ENCODE assay signal across 11 cellular contexts in genomic region chr10:74047871-74048270, GRCh38. TPM values are rescaled to one million over a fixed set of nuclear protein-coding genes. Genes with fewer than 3 reads are reported as not detected.
DNase-seq lines count a peak whose midpoint lies in the region; ATAC-seq and TF ChIP-seq lines count a peak whose summit lies in the region.
"Had no signal": no experiment of that assay in that cellular context is flagged by ENCODE, and none has a peak within 500 bp of the region (broad histone marks: within the 10 kb centered on the region; RNA-seq: fewer than 3 reads in every experiment).

No MANE protein-coding gene starts in this region.

- intact Hi-C loops in MCF 10A (cut with micrococcal nuclease) (no loop called here), mammary epithelial cell (cut with micrococcal nuclease) (no loop called here), heart right ventricle (cut with DNase I) (loop anchor here in 1 of 10 donors (5.0 kb wide), 1 partner anchor 46 kb away; no protein-coding TSS in a partner anchor), vagina (cut with DNase I) (no loop called here)

- H2AFZ ChIP-seq in mammary epithelial cell (ENCODE audit: low read depth, low read length) = no peak overlapping the region

- ATAC-seq in heart right ventricle (peak in 3 of 8 donors; percentile 13 to 24 (median 15)), GM21717 (IDR thresholded peaks at IDR 0.05; ENCODE audit: unreplicated experiment) (no peak), HG03442 (IDR thresholded peaks at IDR 0.05; ENCODE audit: unreplicated experiment) (no peak)
- ATAC-seq: T-cell had no signal

- peak overlapping the region; percentile 9 for H3K27ac Mint-ChIP-seq in MCF 10A (ENCODE audit: low read depth, unreplicated experiment)
- H3K27ac Mint-ChIP-seq: activated T-helper 2 cell treated with anti-CD3 and anti-CD28 coated beads, Interferon-gamma antibody, Interleukin-2, Interleukin-4, amounts not matched to agents 10 μg/mL and 5 μg/mL and 100 μg/mL, durations not matched to agents 14 hours and 24 hours and 36 hours; memory B cell; T-cell had no signal

- dilution Hi-C loops in mammary epithelial cell (cut with HindIII; ENCODE audit: low sequenced_read_pairs) = no loop called here

- 96% methylated on average over 3 of the region's 3 CpGs for WGBS in mammary epithelial cell (ENCODE audit: low coverage, missing lambda C conversion rate)
- 80 to 84% methylated on average over 3 of the region's 3 CpGs for WGBS in heart right ventricle, 2 donors

- BruUV-seq in MCF 10A (replicated peaks; lab: Mats Ljungman, UMichigan) = no TSS peak
- no TSS peak for BruUV-seq in mammary epithelial cell (replicated peaks; lab: Mats Ljungman, UMichigan)

- no peaks in the 10 kb centered on the region for H3K9me3 Mint-ChIP-seq in MCF 10A (ENCODE audit: unreplicated experiment)
- H3K9me3 Mint-ChIP-seq: activated T-helper 2 cell treated with anti-CD3 and anti-CD28 coated beads, Interferon-gamma antibody, Interleukin-2, Interleukin-4, amounts not matched to agents 10 μg/mL and 5 μg/mL and 100 μg/mL, durations not matched to agents 14 hours and 24 hours and 36 hours; memory B cell; T-cell had no signal

- H3K36me3 Mint-ChIP-seq in MCF 10A (ENCODE audit: insufficient read depth, unreplicated experiment) = peaks cover 47% of the 10 kb centered on the region

- no peak for TF ChIP-seq POLR2A in vagina (IDR thresholded peaks at IDR 0.05)

- H3K4me1 Mint-ChIP-seq in MCF 10A (ENCODE audit: insufficient read depth, unreplicated experiment) = no peaks in the 10 kb centered on the region

- DNase-seq in MCF 10A (ENCODE audit: unreplicated experiment) (peak; percentile 85), mammary epithelial cell (no peak), RWPE1 (ENCODE audit: low spot score) (no peak), heart right ventricle (no peak), vagina (ENCODE audit: extremely low spot score in 2 of 2) (no peak), WERI-Rb-1 (no peak)
- DNase-seq: T-cell had no signal

- in situ Hi-C loops in mammary epithelial cell (cut with MboI; ENCODE audit: low sequenced_read_pairs in 2 of 2) = no loop called here

- H3K4me2 ChIP-seq in mammary epithelial cell (ENCODE audit: insufficient read depth, low read depth, low read length) = no peak overlapping the region

- no peak overlapping the region for H3K27ac ChIP-seq in mammary epithelial cell (ENCODE audit: insufficient read depth, low read depth, low read length)
- H3K27ac ChIP-seq in RWPE1 = peak overlapping the region; percentile 51; the same call in 1 of the 2 replicates
- H3K27ac ChIP-seq in heart right ventricle = peak overlapping the region in 7 of 10 donors; percentile 15 to 68 (median 49)
- peak overlapping the region; percentile 60 for H3K27ac ChIP-seq in vagina
- no peak overlapping the region for H3K27ac ChIP-seq in WERI-Rb-1

- POLR2A ChIA-PET in MCF 10A (lab: Yijun Ruan, JAX) = interaction anchor here (1.2 to 1.3 kb wide), 4 partner anchors 9 to 32 kb away, joined by 3 to 6 read pairs (median 4); no protein-coding TSS in a partner anchor
- POLR2A ChIA-PET in RWPE1 (lab: Yijun Ruan, JAX; ENCODE audit: low non-redundant PET) = no interaction called here

- no peak overlapping the region for H3K4me3 Mint-ChIP-seq in MCF 10A (ENCODE audit: unreplicated experiment)
- H3K4me3 Mint-ChIP-seq: memory B cell, T-cell had no signal

- H3K36me3 ChIP-seq in mammary epithelial cell (ENCODE audit: insufficient read depth, low read length) = peaks cover 12% of the 10 kb centered on the region
- H3K36me3 ChIP-seq in heart right ventricle = peaks cover 0 to 42% (median 5%) of the 10 kb centered on the region in 9 donors
- peaks cover 0 to 17% of the 10 kb centered on the region in 2 donors for H3K36me3 ChIP-seq in vagina
- peaks cover 7% of the 10 kb centered on the region for H3K36me3 ChIP-seq in WERI-Rb-1

- CTCF ChIA-PET in MCF 10A (lab: Yijun Ruan, JAX) = interaction anchor here (0.7 to 1.1 kb wide), 3 partner anchors 13 to 108 kb away, joined by 3 to 4 read pairs (median 3); no protein-coding TSS in a partner anchor
- CTCF ChIA-PET in mammary epithelial cell (lab: Charles Lee; ENCODE audit: low non-redundant PET) = interaction anchor here (0.7 kb wide), 1 partner anchor 207 kb away, joined by 3 read pairs; no protein-coding TSS in a partner anchor
- CTCF ChIA-PET in RWPE1 (lab: Yijun Ruan, JAX) = interaction anchor here (0.5 to 0.6 kb wide), 3 partner anchors 56 to 300 kb away, joined by 3 to 5 read pairs (median 3); no protein-coding TSS in a partner anchor

- no peaks in the 10 kb centered on the region for H3K9me3 ChIP-seq in mammary epithelial cell (replicated peaks; ENCODE audit: insufficient read depth, low read length)
- H3K9me3 ChIP-seq in heart right ventricle = no peaks in the 10 kb centered on the region
- no peaks in the 10 kb centered on the region for H3K9me3 ChIP-seq in vagina
- H3K9me3 ChIP-seq in WERI-Rb-1 (ENCODE audit: severe bottlenecking) = no peaks in the 10 kb centered on the region

- H3K4me3 ChIP-seq in mammary epithelial cell (replicated peaks in 1 of 3; ENCODE audit: insufficient read depth in 1 of 3, low read depth in 2 of 3, low read length in 3 of 3) (no peak overlapping the region), heart right ventricle (no peak overlapping the region), vagina (no peak overlapping the region), WERI-Rb-1 (ENCODE audit: low read depth, low read length) (no peak overlapping the region)

- no peak overlapping the region for H3K9ac ChIP-seq in mammary epithelial cell (ENCODE audit: insufficient read depth, low read length)

- TF ChIP-seq CTCF in MCF 10A (IDR thresholded peaks at IDR 0.05; ENCODE audit: unreplicated experiment) (no peak), mammary epithelial cell (conservative IDR thresholded peaks at IDR 0.05 in 1 of 2, IDR thresholded peaks at IDR 0.05 in 1 of 2; ENCODE audit: extremely low read depth in 1 of 2, insufficient read depth in 1 of 2, low read depth in 1 of 2, low read length in 2 of 2) (no peak), RWPE1 (conservative IDR thresholded peaks at IDR 0.05; ENCODE audit: low read depth) (no peak), heart right ventricle (IDR thresholded peaks at IDR 0.05) (no peak), vagina (IDR thresholded peaks at IDR 0.05) (no peak), WERI-Rb-1 (IDR thresholded peaks at IDR 0.05; ENCODE audit: low read depth, low read length) (no peak)

- H3K27me3 ChIP-seq in mammary epithelial cell (ENCODE audit: insufficient read depth, low read length) (no peaks in the 10 kb centered on the region), heart right ventricle (no peaks in the 10 kb centered on the region), vagina (no peaks in the 10 kb centered on the region), WERI-Rb-1 (ENCODE audit: insufficient read depth, low read depth, severe bottlenecking) (no peaks in the 10 kb centered on the region)

- no peaks in the 10 kb centered on the region for H3K27me3 Mint-ChIP-seq in MCF 10A (ENCODE audit: insufficient read depth, unreplicated experiment)
- H3K27me3 Mint-ChIP-seq: memory B cell, T-cell had no signal

- H3K79me2 ChIP-seq in mammary epithelial cell (ENCODE audit: insufficient read depth, low read length) = peaks cover 80% of the 10 kb centered on the region

- no peaks in the 10 kb centered on the region for H4K20me1 ChIP-seq in mammary epithelial cell (ENCODE audit: insufficient read depth, low read length)

- H3K4me1 ChIP-seq in mammary epithelial cell (ENCODE audit: insufficient read depth, low read length) = no peaks in the 10 kb centered on the region
- H3K4me1 ChIP-seq in heart right ventricle = peaks cover 2 to 86% (median 65%) of the 10 kb centered on the region in 9 donors
- H3K4me1 ChIP-seq in vagina = peaks cover 51% of the 10 kb centered on the region

RNA-seq across cellular contexts. Expression of gene VCL, which starts 50.0 kb away (rescaled TPM):
- total RNA-seq in MCF 10A (2022) (90.2 and 90.9 TPM in 2 replicates), mammary epithelial cell (100 to 1,000 TPM; 136 to 172 TPM), heart right ventricle (100 to 1,000 TPM; 210 to 369 (median 251) TPM), vagina (74.6 TPM)
- polyA plus RNA-seq in mammary epithelial cell (70.9 TPM), heart right ventricle (100 to 1,000 TPM; 117 to 190 TPM)
- polyA minus RNA-seq in mammary epithelial cell = 222 TPM

Comparison
In these comparisons a context has a peak if more than half of its experiments do, and no peak if none do; other contexts are left out.
1. H3K27ac ChIP-seq: peak in RWPE1 (single experiment), heart right ventricle (7 of 10) and vagina (single experiment); none in mammary epithelial cell (single experiment) and WERI-Rb-1 (single experiment).